In the genomic region with DNA sequence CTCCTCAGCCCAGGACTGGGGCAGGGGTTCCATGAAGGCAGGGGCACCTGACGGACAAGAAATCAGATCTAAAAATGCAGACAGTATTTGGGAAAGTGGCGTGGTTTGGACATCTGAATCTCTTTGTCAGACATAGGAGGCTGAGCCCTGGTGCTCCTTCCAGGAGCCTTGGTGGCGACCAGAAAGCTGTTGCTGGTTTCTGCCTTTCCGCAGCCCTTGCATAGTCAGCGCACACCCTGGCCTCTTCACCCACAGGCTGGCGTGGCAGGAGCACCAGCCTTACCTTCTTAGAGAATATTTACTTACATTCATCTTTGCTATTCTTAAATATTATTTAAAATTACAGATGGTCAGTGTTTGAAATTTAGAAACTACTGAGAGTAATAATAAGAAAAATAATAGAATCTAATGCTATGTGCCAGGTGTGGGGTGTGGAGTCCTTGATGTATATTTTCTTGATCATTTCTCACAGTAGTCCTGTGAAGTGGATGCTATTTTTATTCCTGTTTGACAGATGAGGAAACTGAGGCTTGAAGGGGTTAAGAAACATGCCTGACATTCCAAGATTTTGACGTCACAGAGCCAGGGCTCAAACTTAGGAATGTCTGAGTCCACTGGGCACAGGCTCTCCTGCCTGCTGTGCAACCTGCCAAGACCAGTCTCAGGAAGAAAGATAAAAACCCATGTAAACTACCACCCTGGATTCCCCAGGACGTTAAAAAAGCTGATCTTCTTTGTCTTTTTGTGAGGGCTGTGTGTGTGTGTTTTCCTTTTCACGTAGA, we compare ENCODE assay signal across 17 cellular contexts. TPM values are rescaled to one million over a fixed set of nuclear protein-coding genes. Genes with fewer than 3 reads are reported as not detected.
DNase-seq lines count a peak whose midpoint lies in the region; ATAC-seq and TF ChIP-seq lines count a peak whose summit lies in the region.
"Had no signal": no experiment of that assay in that cellular context is flagged by ENCODE, and none has a peak within 500 bp of the region (broad histone marks: within the 10 kb centered on the region; RNA-seq: fewer than 3 reads in every experiment).

No MANE protein-coding gene starts in this region.

- POLR2A ChIA-PET in CD4-positive, alpha-beta memory T cell (lab: Charles Lee; ENCODE audit: partially characterized antibody) = no interaction called here

- H3K27ac Mint-ChIP-seq in CD4-positive, alpha-beta memory T cell = no peak overlapping the region
- H3K27ac Mint-ChIP-seq: activated T-helper 1 cell treated with anti-CD3 and anti-CD28 coated beads, Interleukin-12 subunit alpha, Interleukin-12 subunit beta, Interleukin-2, Interleukin-4 antibody, amounts not matched to agents 30 ng/mL and 10 ng/mL and 1 ng/mL, durations not matched to agents 14 hours and 24 hours and 36 hours; GM23338 had no signal

- H3K4me3 Mint-ChIP-seq in CD4-positive, alpha-beta memory T cell = no peak overlapping the region
- H3K4me3 Mint-ChIP-seq: activated T-helper 1 cell treated with anti-CD3 and anti-CD28 coated beads, Interleukin-12 subunit alpha, Interleukin-12 subunit beta, Interleukin-2, Interleukin-4 antibody, amounts not matched to agents 30 ng/mL and 10 ng/mL and 1 ng/mL, durations not matched to agents 14 hours and 24 hours and 36 hours; GM23338; natural killer cell treated with Interleukin-12 subunit alpha and Interleukin-12 subunit beta and Interleukin-15 and Interleukin-18, amount 100 ng/mL, for 72 hours had no signal

- H3K36me3 Mint-ChIP-seq in CD4-positive, alpha-beta memory T cell = peaks cover 37 to 44% of the 10 kb centered on the region in 2 donors

- peaks cover 28 to 49% (median 40%) of the 10 kb centered on the region in 4 donors for H3K4me1 Mint-ChIP-seq in CD4-positive, alpha-beta memory T cell

- H3K27ac ChIP-seq in coronary artery (peak overlapping the region in 1 of 2 donors; percentile 78), left lung (peak overlapping the region in 1 of 2 donors; percentile 37), upper lobe of right lung (no peak overlapping the region), ovary (no peak overlapping the region)
- no peak overlapping the region for H3K27ac ChIP-seq in CD4-positive, alpha-beta memory T cell (ENCODE audit: low read depth, low read length)
- H3K27ac ChIP-seq: cardiac muscle cell had no signal

- intact Hi-C loops in left lung (cut with DNase I) (no loop called here), upper lobe of right lung (cut with DNase I) (no loop called here), ovary (cut with DNase I) (no loop called here)
- intact Hi-C loops in CD4-positive, alpha-beta memory T cell (cut with micrococcal nuclease) = no loop called here

- H3K36me3 ChIP-seq in left lung = peaks cover 0 to 11% of the 10 kb centered on the region in 2 donors
- no peaks in the 10 kb centered on the region for H3K36me3 ChIP-seq in upper lobe of right lung
- peaks cover 4% of the 10 kb centered on the region for H3K36me3 ChIP-seq in CD4-positive, alpha-beta memory T cell (ENCODE audit: insufficient read depth, low read length)
- no peaks in the 10 kb centered on the region for H3K36me3 ChIP-seq in ovary
- H3K36me3 ChIP-seq: cardiac muscle cell had no signal

- 66 to 80% (median 73%) methylated on average over 9 of the region's 9 CpGs for WGBS in ovary, 3 donors

- TF ChIP-seq POLR2A in ovary (IDR thresholded peaks at IDR 0.05) = no peak

- no peak overlapping the region for H3K4me3 ChIP-seq in coronary artery
- H3K4me3 ChIP-seq in left lung = no peak overlapping the region
- H3K4me3 ChIP-seq in upper lobe of right lung = no peak overlapping the region
- H3K4me3 ChIP-seq in CD4-positive, alpha-beta memory T cell (ENCODE audit: low read length in 2 of 2) = no peak overlapping the region
- no peak overlapping the region for H3K4me3 ChIP-seq in ovary
- H3K4me3 ChIP-seq: cardiac muscle cell, GM23338, tibial artery had no signal

- peak; percentile 45; the same call in 1 of the 2 replicates for TF ChIP-seq EP300 in Ishikawa (IDR thresholded peaks at IDR 0.05; ENCODE audit: borderline replicate concordance)
- no peak for TF ChIP-seq EP300 in ovary (IDR thresholded peaks at IDR 0.05)

- ATAC-seq in left lung = peak; percentile 78
- peak; percentile 63 for ATAC-seq in upper lobe of right lung
- no peak for ATAC-seq in HG02623 (IDR thresholded peaks at IDR 0.05; ENCODE audit: unreplicated experiment)
- no peak for ATAC-seq in HG03175 (IDR thresholded peaks at IDR 0.05; ENCODE audit: unreplicated experiment)
- ATAC-seq: esophagus mucosa; GM23338; natural killer cell treated with Interleukin-12 subunit alpha and Interleukin-12 subunit beta and Interleukin-15 and Interleukin-18, amount 100 ng/mL, for 72 hours had no signal

- H3K27me3 Mint-ChIP-seq in CD4-positive, alpha-beta memory T cell = no peaks in the 10 kb centered on the region
- H3K27me3 Mint-ChIP-seq: natural killer cell treated with Interleukin-12 subunit alpha and Interleukin-12 subunit beta and Interleukin-15 and Interleukin-18, amount 100 ng/mL, for 72 hours had no signal

- peaks cover 21 to 26% of the 10 kb centered on the region in 2 donors for H3K4me1 ChIP-seq in left lung
- peaks cover 21% of the 10 kb centered on the region for H3K4me1 ChIP-seq in upper lobe of right lung
- peaks cover 4% of the 10 kb centered on the region for H3K4me1 ChIP-seq in CD4-positive, alpha-beta memory T cell (ENCODE audit: insufficient read depth, low read length)
- H3K4me1 ChIP-seq in ovary (ENCODE audit: insufficient read depth) = no peaks in the 10 kb centered on the region

- CTCF ChIA-PET in CD4-positive, alpha-beta memory T cell (lab: Charles Lee; ENCODE audit: partially characterized antibody) = interaction anchor here (1.4 kb wide), 1 partner anchor 56 kb away, joined by 3 read pairs; no protein-coding TSS in a partner anchor

- DNase-seq in coronary artery (ENCODE audit: low spot score) (peak; percentile 70), left lung (no peak), upper lobe of right lung (no peak), ovary (no peak)
- DNase-seq in CD4-positive, alpha-beta memory T cell = no peak
- DNase-seq: activated CD4-positive, alpha-beta T cell treated with anti-CD3 and anti-CD28 coated beads for 48 hours; stimulated activated CD4-positive, alpha-beta T cell treated with anti-CD3 and anti-CD28 coated beads, Interleukin-12 subunit alpha, Interleukin-12 subunit beta, amount 100 ng/mL, for 4 hours; T-helper 2 cell had no signal

- TF ChIP-seq CTCF in coronary artery (IDR thresholded peaks at IDR 0.05) (no peak), left lung (IDR thresholded peaks at IDR 0.05) (no peak), upper lobe of right lung (IDR thresholded peaks at IDR 0.05) (no peak), ovary (IDR thresholded peaks at IDR 0.05) (no peak)

- H3K27me3 ChIP-seq in left lung = no peaks in the 10 kb centered on the region
- no peaks in the 10 kb centered on the region for H3K27me3 ChIP-seq in upper lobe of right lung
- H3K27me3 ChIP-seq in CD4-positive, alpha-beta memory T cell (ENCODE audit: insufficient read depth, low read length) = no peaks in the 10 kb centered on the region
- H3K27me3 ChIP-seq in ovary = no peaks in the 10 kb centered on the region
- H3K27me3 ChIP-seq: cardiac muscle cell, tibial artery had no signal

- H3K9me3 ChIP-seq in left lung (no peaks in the 10 kb centered on the region), upper lobe of right lung (no peaks in the 10 kb centered on the region), ovary (no peaks in the 10 kb centered on the region)
- no peaks in the 10 kb centered on the region for H3K9me3 ChIP-seq in CD4-positive, alpha-beta memory T cell (ENCODE audit: control insufficient read depth in 1 of 2, low read length in 2 of 2)
- H3K9me3 ChIP-seq: tibial artery had no signal

- no peak for TF ChIP-seq RAD21 in Ishikawa (IDR thresholded peaks at IDR 0.05; ENCODE audit: low read depth)

- peaks cover 0 to 3% (median 0%) of the 10 kb centered on the region in 8 donors for H3K9me3 Mint-ChIP-seq in CD4-positive, alpha-beta memory T cell
- H3K9me3 Mint-ChIP-seq: activated T-helper 1 cell treated with anti-CD3 and anti-CD28 coated beads, Interleukin-12 subunit alpha, Interleukin-12 subunit beta, Interleukin-2, Interleukin-4 antibody, amounts not matched to agents 30 ng/mL and 10 ng/mL and 1 ng/mL, durations not matched to agents 14 hours and 24 hours and 36 hours; GM23338; natural killer cell treated with Interleukin-12 subunit alpha and Interleukin-12 subunit beta and Interleukin-15 and Interleukin-18, amount 100 ng/mL, for 72 hours had no signal

TF ChIP-seq in Ishikawa, 13 proteins besides CTCF, POLR2A, EP300 and RAD21:
- TF ChIP-seq TEAD4 (IDR thresholded peaks at IDR 0.05) (peak; percentile 98), TCF12 (IDR thresholded peaks at IDR 0.05; ENCODE audit: low read depth) (peak; percentile 50; the same call in 1 of the 2 replicates), YY1 (IDR thresholded peaks at IDR 0.05; ENCODE audit: low read depth) (no peak), CREB1 (IDR thresholded peaks at IDR 0.05; ENCODE audit: low read depth) (no peak), NFIC (IDR thresholded peaks at IDR 0.05) (peak; percentile 63)
- TF ChIP-seq, protein P1, sequence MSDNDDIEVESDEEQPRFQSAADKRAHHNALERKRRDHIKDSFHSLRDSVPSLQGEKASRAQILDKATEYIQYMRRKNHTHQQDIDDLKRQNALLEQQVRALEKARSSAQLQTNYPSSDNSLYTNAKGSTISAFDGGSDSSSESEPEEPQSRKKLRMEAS (IDR thresholded peaks at IDR 0.05) = peak; percentile 14; the same call in 1 of the 2 replicates

RNA-seq across cellular contexts. Expression of a gene that starts 51.6 kb away (rescaled TPM):
- total RNA-seq in left lung (10 to 100 TPM; 27.3 to 33.5 TPM), upper lobe of right lung (31.3 TPM), ovary (10 to 100 TPM; 12.5 to 25.6 (median 19.1) TPM)
- total RNA-seq in CD4-positive, alpha-beta memory T cell = 10 to 100 TPM; 49.0 to 49.2 TPM
- 10 to 100 TPM; 20.6 to 24.4 TPM for polyA plus RNA-seq in CD4-positive, alpha-beta memory T cell
- 10 to 100 TPM; 13.2 to 14.8 TPM for polyA plus RNA-seq in ovary

Comparison
In these comparisons a context has a peak if more than half of its experiments do, and no peak if none do; other contexts are left out.
1. ATAC-seq: peak in left lung (single experiment) and upper lobe of right lung (single experiment); none in HG02623 (single experiment) and HG03175 (single experiment).